ENCODE assay signal across 12 cellular contexts in genomic region chr9:132585954-132586829, GRCh38. TPM values are rescaled to one million over a fixed set of nuclear protein-coding genes. Genes with fewer than 3 reads are reported as not detected.
DNase-seq lines count a peak whose midpoint lies in the region; ATAC-seq lines count a peak whose summit lies in the region.
"Had no signal": no experiment of that assay in that cellular context is flagged by ENCODE, and none has a peak within 500 bp of the region (broad histone marks: within the 10 kb centered on the region; RNA-seq: fewer than 3 reads in every experiment).

No MANE protein-coding gene starts in this region.

- no peaks in the 10 kb centered on the region for H3K79me1 ChIP-seq in neuronal stem cell (ENCODE audit: low read depth, low read length)

- no peak overlapping the region for H2BK120ac ChIP-seq in neuronal stem cell (ENCODE audit: low read depth, low read length)

- H3K36me3 Mint-ChIP-seq in T-helper 1 cell treated with Interleukin-12 subunit alpha and Interleukin-12 subunit beta and Interleukin-4 antibody, amounts not matched to agents 30 μg/mL and 1 μg/mL, for 36 hours (ENCODE audit: low read depth) = peaks cover 3% of the 10 kb centered on the region
- no peaks in the 10 kb centered on the region for H3K36me3 Mint-ChIP-seq in IgD-negative memory B cell
- H3K36me3 Mint-ChIP-seq in activated T-helper 1 cell treated with anti-CD3 and anti-CD28 coated beads, Interleukin-12 subunit alpha, Interleukin-12 subunit beta, Interleukin-2, Interleukin-4 antibody, amounts not matched to agents 30 ng/mL and 10 ng/mL and 1 ng/mL, durations not matched to agents 14 hours and 24 hours and 36 hours (ENCODE audit: low read depth) = no peaks in the 10 kb centered on the region

- H3K4me3 Mint-ChIP-seq in T-helper 1 cell treated with Interleukin-12 subunit alpha and Interleukin-12 subunit beta and Interleukin-4 antibody, amounts not matched to agents 30 μg/mL and 1 μg/mL, for 36 hours = peak overlapping the region; percentile 13
- peak overlapping the region; percentile 35 to 78 (median 54) for H3K4me3 Mint-ChIP-seq in IgD-negative memory B cell
- no peak overlapping the region for H3K4me3 Mint-ChIP-seq in activated T-helper 1 cell treated with anti-CD3 and anti-CD28 coated beads, Interleukin-12 subunit alpha, Interleukin-12 subunit beta, Interleukin-2, Interleukin-4 antibody, amounts not matched to agents 30 ng/mL and 10 ng/mL and 1 ng/mL, durations not matched to agents 14 hours and 24 hours and 36 hours
- H3K4me3 Mint-ChIP-seq: activated T-cell treated with anti-CD3 and anti-CD28 coated beads, Interleukin-2, amount 50 U/mL, for 4 hours had no signal

- H3K27me3 Mint-ChIP-seq in T-helper 1 cell treated with Interleukin-12 subunit alpha and Interleukin-12 subunit beta and Interleukin-4 antibody, amounts not matched to agents 30 μg/mL and 1 μg/mL, for 36 hours (ENCODE audit: low read depth) = peaks cover 81% of the 10 kb centered on the region
- peaks cover 54% of the 10 kb centered on the region for H3K27me3 Mint-ChIP-seq in IgD-negative memory B cell
- peaks cover 73% of the 10 kb centered on the region for H3K27me3 Mint-ChIP-seq in activated T-helper 1 cell treated with anti-CD3 and anti-CD28 coated beads, Interleukin-12 subunit alpha, Interleukin-12 subunit beta, Interleukin-2, Interleukin-4 antibody, amounts not matched to agents 30 ng/mL and 10 ng/mL and 1 ng/mL, durations not matched to agents 14 hours and 24 hours and 36 hours (ENCODE audit: insufficient read depth)

- H3K27ac Mint-ChIP-seq in T-helper 1 cell treated with Interleukin-12 subunit alpha and Interleukin-12 subunit beta and Interleukin-4 antibody, amounts not matched to agents 30 μg/mL and 1 μg/mL, for 36 hours = peak overlapping the region; percentile 59
- H3K27ac Mint-ChIP-seq in IgD-negative memory B cell = peak overlapping the region; percentile 77 to 97 (median 85)
- H3K27ac Mint-ChIP-seq in activated T-helper 1 cell treated with anti-CD3 and anti-CD28 coated beads, Interleukin-12 subunit alpha, Interleukin-12 subunit beta, Interleukin-2, Interleukin-4 antibody, amounts not matched to agents 30 ng/mL and 10 ng/mL and 1 ng/mL, durations not matched to agents 14 hours and 24 hours and 36 hours = peak overlapping the region; percentile 6

- no peak overlapping the region for H3K14ac ChIP-seq in neuronal stem cell (ENCODE audit: low read length)

- H2AK5ac ChIP-seq in neuronal stem cell (ENCODE audit: low read depth, low read length) = no peak overlapping the region

- WGBS in neuronal stem cell (ENCODE audit: extremely low coverage in 2 of 2, insufficient read length in 2 of 2, insufficient replicate concordance in 1 of 2), 2 donors = no CpG with 5 or more reads among the region's 42 CpGs

- no peak for DNase-seq in T-helper 1 cell
- no peak for DNase-seq in activated T-helper 1 cell treated with anti-CD3 and anti-CD28 coated beads, Interleukin-12 subunit alpha, Interleukin-12 subunit beta, Interleukin-2, Interleukin-4 antibody, amounts not matched to agents 30 ng/mL and 10 ng/mL and 1 ng/mL, durations not matched to agents 14 hours and 24 hours and 36 hours (ENCODE audit: low spot score)
- DNase-seq in neuronal stem cell (ENCODE audit: low spot score) = no peak
- no peak for DNase-seq in medulla oblongata (ENCODE audit: extremely low spot score)
- DNase-seq in COR-L47 (lab: John Stamatoyannopoulos, UW) = no peak
- DNase-seq: activated T-cell treated with anti-CD3 and anti-CD28 coated beads, Interleukin-2, amount 50 U/mL, for 4 hours; trophoblast cell had no signal

- H3K27ac ChIP-seq in neuronal stem cell (replicated peaks; ENCODE audit: low read length) = no peak overlapping the region

- no peak overlapping the region for H2BK5ac ChIP-seq in neuronal stem cell (ENCODE audit: low read length)

- no peak overlapping the region for H4K91ac ChIP-seq in neuronal stem cell (ENCODE audit: low read depth, low read length, poor library complexity)

- no peaks in the 10 kb centered on the region for H3K36me3 ChIP-seq in neuronal stem cell (replicated peaks in 1 of 2; ENCODE audit: control insufficient read depth in 2 of 2, insufficient read depth in 2 of 2, low read length in 2 of 2)

- peaks cover 10% of the 10 kb centered on the region for H3K4me1 Mint-ChIP-seq in T-helper 1 cell treated with Interleukin-12 subunit alpha and Interleukin-12 subunit beta and Interleukin-4 antibody, amounts not matched to agents 30 μg/mL and 1 μg/mL, for 36 hours (ENCODE audit: low read depth)
- H3K4me1 Mint-ChIP-seq in IgD-negative memory B cell = peaks cover 9 to 17% (median 14%) of the 10 kb centered on the region in 3 donors
- peaks cover 8% of the 10 kb centered on the region for H3K4me1 Mint-ChIP-seq in activated T-helper 1 cell treated with anti-CD3 and anti-CD28 coated beads, Interleukin-12 subunit alpha, Interleukin-12 subunit beta, Interleukin-2, Interleukin-4 antibody, amounts not matched to agents 30 ng/mL and 10 ng/mL and 1 ng/mL, durations not matched to agents 14 hours and 24 hours and 36 hours (ENCODE audit: low read depth)

- no peak overlapping the region for H2BK15ac ChIP-seq in neuronal stem cell (ENCODE audit: low read length)

- peak overlapping the region; percentile 4 for H3K18ac ChIP-seq in neuronal stem cell (ENCODE audit: low read length)

- H3K4me3 ChIP-seq in neuronal stem cell (ENCODE audit: low read length in 2 of 2) = peak overlapping the region in 1 of 2 donors; percentile 53

- no peak overlapping the region for H2AFZ ChIP-seq in neuronal stem cell (ENCODE audit: low read length)

- H3K4me1 ChIP-seq in neuronal stem cell (ENCODE audit: control insufficient read depth in 2 of 2, insufficient read depth in 1 of 2, low read depth in 1 of 2, low read length in 2 of 2) = peaks cover 5% of the 10 kb centered on the region in 2 donors

- H3K9me3 ChIP-seq in neuronal stem cell (replicated peaks in 1 of 2; ENCODE audit: control insufficient read depth in 2 of 2, insufficient read depth in 1 of 2, low read depth in 1 of 2, low read length in 2 of 2) = peaks cover 0 to 2% of the 10 kb centered on the region in 2 donors

- H3K23ac ChIP-seq in neuronal stem cell (ENCODE audit: low read depth, low read length, poor library complexity) = no peak overlapping the region

- intact Hi-C loops in activated T-helper 1 cell treated with anti-CD3 and anti-CD28 coated beads, Interleukin-12 subunit alpha, Interleukin-12 subunit beta, Interleukin-2, Interleukin-4 antibody, amounts not matched to agents 30 ng/mL and 10 ng/mL and 1 ng/mL, durations not matched to agents 14 hours and 24 hours and 36 hours (cut with micrococcal nuclease) = loop anchor here (5.0 kb wide), 2 partner anchors 424 to 1924 kb away; partner anchors contain the start of genes NTNG2 and PRDM12

- H3K9me3 Mint-ChIP-seq in T-helper 1 cell treated with Interleukin-12 subunit alpha and Interleukin-12 subunit beta and Interleukin-4 antibody, amounts not matched to agents 30 μg/mL and 1 μg/mL, for 36 hours = no peaks in the 10 kb centered on the region
- H3K9me3 Mint-ChIP-seq in IgD-negative memory B cell = peaks cover 0 to 9% (median 0%) of the 10 kb centered on the region in 3 donors
- no peaks in the 10 kb centered on the region for H3K9me3 Mint-ChIP-seq in activated T-helper 1 cell treated with anti-CD3 and anti-CD28 coated beads, Interleukin-12 subunit alpha, Interleukin-12 subunit beta, Interleukin-2, Interleukin-4 antibody, amounts not matched to agents 30 ng/mL and 10 ng/mL and 1 ng/mL, durations not matched to agents 14 hours and 24 hours and 36 hours
- H3K9me3 Mint-ChIP-seq: activated T-cell treated with anti-CD3 and anti-CD28 coated beads, Interleukin-2, amount 50 U/mL, for 4 hours had no signal

- peaks cover 74 to 99% (median 99%) of the 10 kb centered on the region in 3 experiments for H3K27me3 ChIP-seq in neuronal stem cell (ENCODE audit: control insufficient read depth in 3 of 3, insufficient read depth in 3 of 3, low read depth in 1 of 3, low read length in 3 of 3)

- H4K8ac ChIP-seq in neuronal stem cell (ENCODE audit: low read depth, low read length) = no peak overlapping the region

- no peak overlapping the region for H3K4me2 ChIP-seq in neuronal stem cell (ENCODE audit: insufficient read depth, low read length, poor library complexity, severe bottlenecking)

- no peak for ATAC-seq in HG03442 (IDR thresholded peaks at IDR 0.05; ENCODE audit: unreplicated experiment)
- ATAC-seq: activated CD4-positive, CD25-positive, alpha-beta regulatory T cell treated with anti-CD3 and anti-CD28 coated beads, Interleukin-2, amount 50 U/mL, for 24 hours; activated T-cell treated with anti-CD3 and anti-CD28 coated beads, Interleukin-2, amount 50 U/mL, for 4 hours had no signal

- H3K9ac ChIP-seq in neuronal stem cell (ENCODE audit: low read depth, low read length, poor library complexity) = no peak overlapping the region

- H3K4ac ChIP-seq in neuronal stem cell (ENCODE audit: low read length) = no peak overlapping the region

- no peak overlapping the region for H2BK12ac ChIP-seq in neuronal stem cell (ENCODE audit: low read length)

RNA-seq across cellular contexts. Expression of gene BARHL1, which starts 3.8 kb away (rescaled TPM):
- polyA plus RNA-seq in IgD-negative memory B cell = not detected
- not detected in 2 replicates for total RNA-seq in activated T-helper 1 cell treated with anti-CD3 and anti-CD28 coated beads, Interleukin-12 subunit alpha, Interleukin-12 subunit beta, Interleukin-2, Interleukin-4 antibody, amounts not matched to agents 30 ng/mL and 10 ng/mL and 1 ng/mL, durations not matched to agents 14 hours and 24 hours and 36 hours
- 0.08 TPM for polyA plus RNA-seq in neuronal stem cell (2013, experiment 1 of 2)
- 0.10 TPM for polyA plus RNA-seq in neuronal stem cell (2013, experiment 2 of 2)
- total RNA-seq: activated T-cell treated with anti-CD3 and anti-CD28 coated beads, Interleukin-2, amount 50 U/mL, for 4 hours; HT1080 had no signal

Comparison
In these comparisons a context has a peak if more than half of its experiments do, and no peak if none do; other contexts are left out.
1. H3K27ac Mint-ChIP-seq: peak in every context shown above with its lines; median percentile 85 in IgD-negative memory B cell; 59 in T-helper 1 cell treated with Interleukin-12 subunit alpha and Interleukin-12 subunit beta and Interleukin-4 antibody, amounts not matched to agents 30 μg/mL and 1 μg/mL, for 36 hours; 6 in activated T-helper 1 cell treated with anti-CD3 and anti-CD28 coated beads, Interleukin-12 subunit alpha, Interleukin-12 subunit beta, Interleukin-2, Interleukin-4 antibody, amounts not matched to agents 30 ng/mL and 10 ng/mL and 1 ng/mL, durations not matched to agents 14 hours and 24 hours and 36 hours.